Comparison of ENCODE assay signal across 1 cellular context in the genomic region with DNA sequence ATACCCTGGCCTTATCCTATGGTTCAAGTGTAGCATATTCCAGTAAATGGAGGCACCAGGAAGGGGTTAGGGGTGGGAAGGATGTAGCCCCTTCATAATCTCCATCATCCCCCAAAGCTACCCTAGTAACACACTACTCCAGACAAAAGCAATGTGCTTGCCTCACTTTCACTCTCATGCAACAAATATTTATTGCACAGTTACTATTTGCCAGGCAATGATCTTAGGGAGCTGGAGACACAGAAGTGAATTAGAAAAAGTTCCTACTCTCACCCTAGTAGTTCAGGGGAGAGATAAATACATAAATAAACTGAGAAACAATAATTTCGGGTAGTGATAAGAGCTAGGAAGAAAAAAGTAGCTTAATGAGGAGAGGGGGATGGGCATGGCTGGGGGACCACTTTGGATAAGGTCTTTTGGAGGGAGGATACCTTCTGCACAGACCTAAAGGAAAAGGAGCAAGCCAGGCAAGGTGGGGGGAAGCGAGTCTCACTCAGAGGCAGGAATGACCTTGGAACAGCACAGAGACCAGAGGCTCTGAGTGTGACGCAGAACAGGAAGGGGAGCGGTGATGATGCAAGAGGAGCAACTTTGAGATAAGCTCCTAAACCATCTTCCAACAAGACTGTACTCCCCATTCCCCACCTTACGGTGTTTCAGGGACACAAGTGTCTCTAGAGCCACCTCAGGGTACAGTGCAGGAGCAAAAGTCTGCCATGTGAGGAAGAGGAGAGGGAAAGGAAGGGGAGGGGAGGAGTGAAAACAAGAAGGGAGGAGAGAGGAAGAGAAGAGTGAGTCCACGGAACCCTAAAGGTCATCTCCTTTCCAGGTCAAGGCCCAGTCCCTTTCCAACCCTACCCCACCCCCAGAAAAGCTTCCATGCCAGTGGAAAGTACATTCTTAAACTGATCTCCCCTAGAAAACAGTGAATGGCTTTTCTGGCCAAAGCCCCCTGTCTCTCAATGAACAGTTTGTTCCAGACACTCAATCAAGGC.
TF ChIP-seq lines count a peak whose summit lies in the region.

No MANE protein-coding gene starts in this region.

TF ChIP-seq in K562, 482 proteins besides CTCF, POLR2A, EP300 and RAD21 (continues in another document):
- TF ChIP-seq SMAD4 (CRISPR knock-in tag; conservative IDR thresholded peaks at IDR 0.05): 0 out of 2 replicates have a peak, but pooled peaks have one; percentile 55
- TF ChIP-seq, protein P1, sequence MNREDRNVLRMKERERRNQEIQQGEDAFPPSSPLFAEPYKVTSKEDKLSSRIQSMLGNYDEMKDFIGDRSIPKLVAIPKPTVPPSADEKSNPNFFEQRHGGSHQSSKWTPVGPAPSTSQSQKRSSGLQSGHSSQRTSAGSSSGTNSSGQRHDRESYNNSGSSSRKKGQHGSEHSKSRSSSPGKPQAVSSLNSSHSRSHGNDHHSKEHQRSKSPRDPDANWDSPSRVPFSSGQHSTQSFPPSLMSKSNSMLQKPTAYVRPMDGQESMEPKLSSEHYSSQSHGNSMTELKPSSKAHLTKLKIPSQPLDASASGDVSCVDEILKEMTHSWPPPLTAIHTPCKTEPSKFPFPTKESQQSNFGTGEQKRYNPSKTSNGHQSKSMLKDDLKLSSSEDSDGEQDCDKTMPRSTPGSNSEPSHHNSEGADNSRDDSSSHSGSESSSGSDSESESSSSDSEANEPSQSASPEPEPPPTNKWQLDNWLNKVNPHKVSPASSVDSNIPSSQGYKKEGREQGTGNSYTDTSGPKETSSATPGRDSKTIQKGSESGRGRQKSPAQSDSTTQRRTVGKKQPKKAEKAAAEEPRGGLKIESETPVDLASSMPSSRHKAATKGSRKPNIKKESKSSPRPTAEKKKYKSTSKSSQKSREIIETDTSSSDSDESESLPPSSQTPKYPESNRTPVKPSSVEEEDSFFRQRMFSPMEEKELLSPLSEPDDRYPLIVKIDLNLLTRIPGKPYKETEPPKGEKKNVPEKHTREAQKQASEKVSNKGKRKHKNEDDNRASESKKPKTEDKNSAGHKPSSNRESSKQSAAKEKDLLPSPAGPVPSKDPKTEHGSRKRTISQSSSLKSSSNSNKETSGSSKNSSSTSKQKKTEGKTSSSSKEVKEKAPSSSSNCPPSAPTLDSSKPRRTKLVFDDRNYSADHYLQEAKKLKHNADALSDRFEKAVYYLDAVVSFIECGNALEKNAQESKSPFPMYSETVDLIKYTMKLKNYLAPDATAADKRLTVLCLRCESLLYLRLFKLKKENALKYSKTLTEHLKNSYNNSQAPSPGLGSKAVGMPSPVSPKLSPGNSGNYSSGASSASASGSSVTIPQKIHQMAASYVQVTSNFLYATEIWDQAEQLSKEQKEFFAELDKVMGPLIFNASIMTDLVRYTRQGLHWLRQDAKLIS (CRISPR knock-in tag; IDR thresholded peaks at IDR 0.05): no peak
- TF ChIP-seq RFX7 (CRISPR knock-in tag; IDR thresholded peaks at IDR 0.05): no peak
- no peak for TF ChIP-seq PHB2 (IDR thresholded peaks at IDR 0.05; ENCODE audit: low read depth)
- peak; percentile 59 for TF ChIP-seq CREM (IDR thresholded peaks at IDR 0.05; ENCODE audit: low read depth)
- peak; percentile 17; the same call in 1 of the 2 replicates for TF ChIP-seq ZKSCAN8 (CRISPR knock-in tag; IDR thresholded peaks at IDR 0.05)
- TF ChIP-seq BCL6 (CRISPR knock-in tag; IDR thresholded peaks at IDR 0.05): peak; percentile 50; the same call in 1 of the 2 replicates
- peak; percentile 37; the same call in 1 of the 2 replicates for TF ChIP-seq CTBP1 (IDR thresholded peaks at IDR 0.05; ENCODE audit: borderline replicate concordance)
- TF ChIP-seq, protein P2, sequence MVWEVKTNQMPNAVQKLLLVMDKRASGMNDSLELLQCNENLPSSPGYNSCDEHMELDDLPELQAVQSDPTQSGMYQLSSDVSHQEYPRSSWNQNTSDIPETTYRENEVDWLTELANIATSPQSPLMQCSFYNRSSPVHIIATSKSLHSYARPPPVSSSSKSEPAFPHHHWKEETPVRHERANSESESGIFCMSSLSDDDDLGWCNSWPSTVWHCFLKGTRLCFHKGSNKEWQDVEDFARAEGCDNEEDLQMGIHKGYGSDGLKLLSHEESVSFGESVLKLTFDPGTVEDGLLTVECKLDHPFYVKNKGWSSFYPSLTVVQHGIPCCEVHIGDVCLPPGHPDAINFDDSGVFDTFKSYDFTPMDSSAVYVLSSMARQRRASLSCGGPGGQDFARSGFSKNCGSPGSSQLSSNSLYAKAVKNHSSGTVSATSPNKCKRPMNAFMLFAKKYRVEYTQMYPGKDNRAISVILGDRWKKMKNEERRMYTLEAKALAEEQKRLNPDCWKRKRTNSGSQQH (CRISPR knock-in tag; IDR thresholded peaks at IDR 0.05): 0 out of 2 replicates have a peak, but pooled peaks have one; percentile 36
- TF ChIP-seq, protein P3, sequence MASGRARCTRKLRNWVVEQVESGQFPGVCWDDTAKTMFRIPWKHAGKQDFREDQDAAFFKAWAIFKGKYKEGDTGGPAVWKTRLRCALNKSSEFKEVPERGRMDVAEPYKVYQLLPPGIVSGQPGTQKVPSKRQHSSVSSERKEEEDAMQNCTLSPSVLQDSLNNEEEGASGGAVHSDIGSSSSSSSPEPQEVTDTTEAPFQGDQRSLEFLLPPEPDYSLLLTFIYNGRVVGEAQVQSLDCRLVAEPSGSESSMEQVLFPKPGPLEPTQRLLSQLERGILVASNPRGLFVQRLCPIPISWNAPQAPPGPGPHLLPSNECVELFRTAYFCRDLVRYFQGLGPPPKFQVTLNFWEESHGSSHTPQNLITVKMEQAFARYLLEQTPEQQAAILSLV (tag; IDR thresholded peaks at IDR 0.05): peak; percentile 67
- TF ChIP-seq RCOR1 (IDR thresholded peaks at IDR 0.05; ENCODE audit: borderline replicate concordance in 1 of 2, low read depth in 2 of 2, low read length in 2 of 2): peak in 1 of 2 experiments; percentile 38; a peak in 1 of 4 replicates
- TF ChIP-seq, protein P4, sequence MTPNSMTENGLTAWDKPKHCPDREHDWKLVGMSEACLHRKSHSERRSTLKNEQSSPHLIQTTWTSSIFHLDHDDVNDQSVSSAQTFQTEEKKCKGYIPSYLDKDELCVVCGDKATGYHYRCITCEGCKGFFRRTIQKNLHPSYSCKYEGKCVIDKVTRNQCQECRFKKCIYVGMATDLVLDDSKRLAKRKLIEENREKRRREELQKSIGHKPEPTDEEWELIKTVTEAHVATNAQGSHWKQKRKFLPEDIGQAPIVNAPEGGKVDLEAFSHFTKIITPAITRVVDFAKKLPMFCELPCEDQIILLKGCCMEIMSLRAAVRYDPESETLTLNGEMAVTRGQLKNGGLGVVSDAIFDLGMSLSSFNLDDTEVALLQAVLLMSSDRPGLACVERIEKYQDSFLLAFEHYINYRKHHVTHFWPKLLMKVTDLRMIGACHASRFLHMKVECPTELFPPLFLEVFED (CRISPR knock-in tag; conservative IDR thresholded peaks at IDR 0.05): no peak
- TF ChIP-seq TRIM24 (IDR thresholded peaks at IDR 0.05): peak; percentile 61 to 85; a peak in 2 of 4 replicates
- no peak for TF ChIP-seq TBP (optimal IDR thresholded peaks at IDR 0.05; ENCODE audit: low read depth, low read length)
- TF ChIP-seq, protein P5, sequence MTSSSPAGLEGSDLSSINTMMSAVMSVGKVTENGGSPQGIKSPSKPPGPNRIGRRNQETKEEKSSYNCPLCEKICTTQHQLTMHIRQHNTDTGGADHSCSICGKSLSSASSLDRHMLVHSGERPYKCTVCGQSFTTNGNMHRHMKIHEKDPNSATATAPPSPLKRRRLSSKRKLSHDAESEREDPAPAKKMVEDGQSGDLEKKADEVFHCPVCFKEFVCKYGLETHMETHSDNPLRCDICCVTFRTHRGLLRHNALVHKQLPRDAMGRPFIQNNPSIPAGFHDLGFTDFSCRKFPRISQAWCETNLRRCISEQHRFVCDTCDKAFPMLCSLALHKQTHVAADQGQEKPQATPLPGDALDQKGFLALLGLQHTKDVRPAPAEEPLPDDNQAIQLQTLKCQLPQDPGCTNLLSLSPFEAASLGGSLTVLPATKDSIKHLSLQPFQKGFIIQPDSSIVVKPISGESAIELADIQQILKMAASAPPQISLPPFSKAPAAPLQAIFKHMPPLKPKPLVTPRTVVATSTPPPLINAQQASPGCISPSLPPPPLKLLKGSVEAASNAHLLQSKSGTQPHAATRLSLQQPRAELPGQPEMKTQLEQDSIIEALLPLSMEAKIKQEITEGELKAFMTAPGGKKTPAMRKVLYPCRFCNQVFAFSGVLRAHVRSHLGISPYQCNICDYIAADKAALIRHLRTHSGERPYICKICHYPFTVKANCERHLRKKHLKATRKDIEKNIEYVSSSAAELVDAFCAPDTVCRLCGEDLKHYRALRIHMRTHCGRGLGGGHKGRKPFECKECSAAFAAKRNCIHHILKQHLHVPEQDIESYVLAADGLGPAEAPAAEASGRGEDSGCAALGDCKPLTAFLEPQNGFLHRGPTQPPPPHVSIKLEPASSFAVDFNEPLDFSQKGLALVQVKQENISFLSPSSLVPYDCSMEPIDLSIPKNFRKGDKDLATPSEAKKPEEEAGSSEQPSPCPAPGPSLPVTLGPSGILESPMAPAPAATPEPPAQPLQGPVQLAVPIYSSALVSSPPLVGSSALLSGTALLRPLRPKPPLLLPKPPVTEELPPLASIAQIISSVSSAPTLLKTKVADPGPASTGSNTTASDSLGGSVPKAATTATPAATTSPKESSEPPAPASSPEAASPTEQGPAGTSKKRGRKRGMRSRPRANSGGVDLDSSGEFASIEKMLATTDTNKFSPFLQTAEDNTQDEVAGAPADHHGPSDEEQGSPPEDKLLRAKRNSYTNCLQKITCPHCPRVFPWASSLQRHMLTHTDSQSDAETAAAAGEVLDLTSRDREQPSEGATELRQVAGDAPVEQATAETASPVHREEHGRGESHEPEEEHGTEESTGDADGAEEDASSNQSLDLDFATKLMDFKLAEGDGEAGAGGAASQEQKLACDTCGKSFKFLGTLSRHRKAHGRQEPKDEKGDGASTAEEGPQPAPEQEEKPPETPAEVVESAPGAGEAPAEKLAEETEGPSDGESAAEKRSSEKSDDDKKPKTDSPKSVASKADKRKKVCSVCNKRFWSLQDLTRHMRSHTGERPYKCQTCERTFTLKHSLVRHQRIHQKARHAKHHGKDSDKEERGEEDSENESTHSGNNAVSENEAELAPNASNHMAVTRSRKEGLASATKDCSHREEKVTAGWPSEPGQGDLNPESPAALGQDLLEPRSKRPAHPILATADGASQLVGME (CRISPR knock-in tag; IDR thresholded peaks at IDR 0.05): 0 out of 2 replicates have a peak, but pooled peaks have one; percentile 29
- TF ChIP-seq, protein P6, sequence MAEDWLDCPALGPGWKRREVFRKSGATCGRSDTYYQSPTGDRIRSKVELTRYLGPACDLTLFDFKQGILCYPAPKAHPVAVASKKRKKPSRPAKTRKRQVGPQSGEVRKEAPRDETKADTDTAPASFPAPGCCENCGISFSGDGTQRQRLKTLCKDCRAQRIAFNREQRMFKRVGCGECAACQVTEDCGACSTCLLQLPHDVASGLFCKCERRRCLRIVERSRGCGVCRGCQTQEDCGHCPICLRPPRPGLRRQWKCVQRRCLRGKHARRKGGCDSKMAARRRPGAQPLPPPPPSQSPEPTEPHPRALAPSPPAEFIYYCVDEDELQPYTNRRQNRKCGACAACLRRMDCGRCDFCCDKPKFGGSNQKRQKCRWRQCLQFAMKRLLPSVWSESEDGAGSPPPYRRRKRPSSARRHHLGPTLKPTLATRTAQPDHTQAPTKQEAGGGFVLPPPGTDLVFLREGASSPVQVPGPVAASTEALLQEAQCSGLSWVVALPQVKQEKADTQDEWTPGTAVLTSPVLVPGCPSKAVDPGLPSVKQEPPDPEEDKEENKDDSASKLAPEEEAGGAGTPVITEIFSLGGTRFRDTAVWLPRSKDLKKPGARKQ (CRISPR knock-in tag; IDR thresholded peaks at IDR 0.05): no peak
- TF ChIP-seq ESRRA (IDR thresholded peaks at IDR 0.05; ENCODE audit: borderline replicate concordance, low read depth): peak; percentile 86
- 0 out of 2 replicates have a peak, but pooled peaks have one; percentile 41 for TF ChIP-seq ZNF584 (CRISPR knock-in tag; IDR thresholded peaks at IDR 0.05; ENCODE audit: low read depth)
- TF ChIP-seq CXXC5 (CRISPR knock-in tag; IDR thresholded peaks at IDR 0.05): 0 out of 2 replicates have a peak, but pooled peaks have one; percentile 46
- no peak for TF ChIP-seq ZNF445 (CRISPR knock-in tag; IDR thresholded peaks at IDR 0.05; ENCODE audit: low read depth)
- no peak for TF ChIP-seq RHOXF2B (CRISPR knock-in tag; conservative IDR thresholded peaks at IDR 0.05)
- TF ChIP-seq NR2C2 (CRISPR knock-in tag; IDR thresholded peaks at IDR 0.05): no peak
- peak; percentile 17; the same call in 1 of the 2 replicates for TF ChIP-seq NR2C2 (tag; IDR thresholded peaks at IDR 0.05)
- TF ChIP-seq, protein P7, sequence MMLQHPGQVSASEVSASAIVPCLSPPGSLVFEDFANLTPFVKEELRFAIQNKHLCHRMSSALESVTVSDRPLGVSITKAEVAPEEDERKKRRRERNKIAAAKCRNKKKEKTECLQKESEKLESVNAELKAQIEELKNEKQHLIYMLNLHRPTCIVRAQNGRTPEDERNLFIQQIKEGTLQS (IDR thresholded peaks at IDR 0.05): peak; percentile 95
- TF ChIP-seq, protein P7 (CRISPR knock-in tag; conservative IDR thresholded peaks at IDR 0.05): no peak
- TF ChIP-seq JUND (IDR thresholded peaks at IDR 0.05; ENCODE audit: borderline replicate concordance, low read depth, low read length): peak; percentile 59
- TF ChIP-seq JUND (tag; IDR thresholded peaks at IDR 0.05; ENCODE audit: borderline replicate concordance, low read depth, low read length): peak; percentile 33; the same call in 1 of the 3 replicates
- peak; percentile 64 for TF ChIP-seq ETV1 (tag; conservative IDR thresholded peaks at IDR 0.05; ENCODE audit: low read depth)
- no peak for TF ChIP-seq FOXA3 (CRISPR knock-in tag; conservative IDR thresholded peaks at IDR 0.05 in 1 of 2, IDR thresholded peaks at IDR 0.05 in 1 of 2)
- no peak for TF ChIP-seq ATF1 (CRISPR knock-in tag; IDR thresholded peaks at IDR 0.05)
- peak; percentile 62 for TF ChIP-seq ATF1 (tag; IDR thresholded peaks at IDR 0.05)
- TF ChIP-seq CEBPB (tag; IDR thresholded peaks at IDR 0.05): peak; percentile 86
- TF ChIP-seq HNRNPLL (IDR thresholded peaks at IDR 0.05; ENCODE audit: low read depth, low read length, poor library complexity, severe bottlenecking): no peak
- peak; percentile 71 for TF ChIP-seq CEBPG (CRISPR knock-in tag; IDR thresholded peaks at IDR 0.05)
- peak; percentile 89 to 92 for TF ChIP-seq CEBPG (tag; conservative IDR thresholded peaks at IDR 0.05 in 1 of 2, IDR thresholded peaks at IDR 0.05 in 1 of 2)
- TF ChIP-seq, protein P8, sequence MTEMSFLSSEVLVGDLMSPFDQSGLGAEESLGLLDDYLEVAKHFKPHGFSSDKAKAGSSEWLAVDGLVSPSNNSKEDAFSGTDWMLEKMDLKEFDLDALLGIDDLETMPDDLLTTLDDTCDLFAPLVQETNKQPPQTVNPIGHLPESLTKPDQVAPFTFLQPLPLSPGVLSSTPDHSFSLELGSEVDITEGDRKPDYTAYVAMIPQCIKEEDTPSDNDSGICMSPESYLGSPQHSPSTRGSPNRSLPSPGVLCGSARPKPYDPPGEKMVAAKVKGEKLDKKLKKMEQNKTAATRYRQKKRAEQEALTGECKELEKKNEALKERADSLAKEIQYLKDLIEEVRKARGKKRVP (CRISPR knock-in tag; IDR thresholded peaks at IDR 0.05): peak; percentile 88
